In the genomic region with DNA sequence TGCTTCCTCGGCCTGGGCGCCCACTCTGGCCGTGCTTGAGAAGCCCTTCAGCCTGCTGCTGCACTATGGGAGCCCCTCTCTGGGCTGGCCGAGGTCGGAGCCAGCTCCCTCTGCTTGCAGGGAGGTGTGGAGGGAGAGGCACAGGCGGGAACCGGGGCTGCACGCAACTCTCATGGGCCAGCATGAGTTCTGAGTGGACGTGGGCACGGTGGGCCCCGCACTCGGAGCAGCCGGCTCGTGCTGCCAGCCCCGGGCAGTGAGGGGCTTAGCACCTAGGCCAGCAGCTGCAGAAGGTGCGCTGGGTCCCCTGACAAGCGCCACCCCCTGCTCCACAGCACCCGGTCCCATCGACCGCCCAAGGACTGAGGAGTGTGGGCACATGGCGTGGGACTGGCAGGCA, we compare ENCODE assay signal across 21 cellular contexts. TPM values are rescaled to one million over a fixed set of nuclear protein-coding genes. Genes with fewer than 3 reads are reported as not detected.
"Had no signal": no experiment of that assay in that cellular context is flagged by ENCODE, and none has a peak within 500 bp of the region (broad histone marks: within the 10 kb centered on the region; RNA-seq: fewer than 3 reads in every experiment).

No MANE protein-coding gene starts in this region.

- H3K4me3 ChIP-seq: esophagus muscularis mucosa, smooth muscle cell had no signal

- H3K9me3 ChIP-seq: esophagus muscularis mucosa had no signal

- DNase-seq: activated CD4-positive, alpha-beta T cell treated with anti-CD3 and anti-CD28 coated beads, Interleukin-2, amount 10 ng/mL, durations not matched to agents 7 days and 5 days; activated CD4-positive, CD25-positive, alpha-beta regulatory T cell treated with anti-CD3 and anti-CD28 coated beads, Interleukin-2, amount 50 U/mL, for 72 hours; activated CD8-positive, alpha-beta memory T cell treated with anti-CD3 and anti-CD28 coated beads, Interleukin-2, amount 10 ng/mL, durations not matched to agents 7 days and 5 days; activated CD8-positive, alpha-beta T cell treated with anti-CD3 and anti-CD28 coated beads for 36 hours; activated gamma-delta T cell; activated naive CD4-positive, alpha-beta T cell treated with anti-CD3 and anti-CD28 coated beads, Interleukin-2, amount 50 U/mL, for 16 hours; activated naive CD8-positive, alpha-beta T cell treated with anti-CD3 and anti-CD28 coated beads, Interleukin-2, amount 50 U/mL, for 24 hours; activated T-cell treated with anti-CD3 and anti-CD28 coated beads for 4 hours; anterior cingulate cortex; central memory CD4-positive, alpha-beta T cell; effector memory CD4-positive, alpha-beta T cell; glutamatergic neuron; left colon; midbrain; stimulated activated CD4-positive, alpha-beta T cell treated with anti-CD3 and anti-CD28 coated beads, Interleukin-4, amount 100 ng/mL, for 24 hours; stimulated activated naive CD8-positive, alpha-beta T cell treated with anti-CD3 and anti-CD28 coated beads, Interleukin-15, Interleukin-2, amounts not matched to agents 100 U/mL and 50 U/mL, for 24 hours; T-helper 1 cell; WERI-Rb-1 had no signal

- H3K27me3 ChIP-seq: esophagus muscularis mucosa had no signal

- ATAC-seq: activated CD8-positive, alpha-beta memory T cell treated with anti-CD3 and anti-CD28 coated beads, Interleukin-2, amount 10 ng/mL, durations not matched to agents 7 days and 5 days; activated CD8-positive, alpha-beta T cell treated with anti-CD3 and anti-CD28 coated beads for 36 hours; activated naive CD8-positive, alpha-beta T cell treated with anti-CD3 and anti-CD28 coated beads, Interleukin-2, amount 50 U/mL, for 24 hours; left colon; sciatic nerve; stimulated activated naive CD8-positive, alpha-beta T cell treated with anti-CD3 and anti-CD28 coated beads, Interleukin-15, Interleukin-2, amounts not matched to agents 100 U/mL and 50 U/mL, for 24 hours had no signal

- H3K27ac ChIP-seq: WERI-Rb-1 had no signal

- H3K36me3 ChIP-seq: esophagus muscularis mucosa, WERI-Rb-1 had no signal

RNA-seq across cellular contexts. Expression of gene PDK4, which starts 9.0 kb away (rescaled TPM):
- total RNA-seq: activated CD4-positive, alpha-beta T cell treated with anti-CD3 and anti-CD28 coated beads, Interleukin-2, amount 10 ng/mL, durations not matched to agents 7 days and 5 days; activated CD8-positive, alpha-beta memory T cell treated with anti-CD3 and anti-CD28 coated beads, Interleukin-2, amount 10 ng/mL, durations not matched to agents 7 days and 5 days; activated CD8-positive, alpha-beta T cell treated with anti-CD3 and anti-CD28 coated beads for 36 hours; smooth muscle cell had no signal
- polyA plus RNA-seq: smooth muscle cell had no signal
